Comparison of ENCODE assay signal across 17 cellular contexts in the genomic region with DNA sequence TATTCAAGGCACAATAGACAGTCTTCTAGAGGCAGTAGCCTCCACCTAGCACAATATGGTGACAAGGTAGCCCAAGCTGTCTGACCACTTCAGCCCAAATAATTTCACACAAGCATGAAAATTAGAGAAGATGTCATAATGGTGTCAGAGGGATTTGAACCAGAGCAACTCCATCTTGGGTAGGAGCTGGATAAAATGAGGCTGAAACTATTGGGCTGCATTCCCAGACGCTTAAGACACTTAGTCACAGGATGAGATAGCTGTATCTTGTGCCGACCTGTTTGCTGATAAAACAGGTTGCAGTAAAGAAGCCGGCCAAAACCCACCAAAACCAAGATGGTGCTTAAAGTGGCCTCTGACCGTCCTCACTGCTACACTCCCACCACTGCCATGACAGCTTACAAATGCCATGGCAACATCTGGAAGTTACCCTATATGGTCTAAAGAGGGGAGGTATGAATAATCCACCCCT.
DNase-seq lines count a peak whose midpoint lies in the region; FAIRE-seq and TF ChIP-seq lines count a peak whose summit lies in the region.
"Had no signal": no experiment of that assay in that cellular context is flagged by ENCODE, and none has a peak within 500 bp of the region (broad histone marks: within the 10 kb centered on the region; RNA-seq: fewer than 3 reads in every experiment).

No MANE protein-coding gene starts in this region.

- H4K20me1 ChIP-seq in mammary epithelial cell (ENCODE audit: insufficient read depth, low read length) (no peaks in the 10 kb centered on the region), keratinocyte (ENCODE audit: control insufficient read depth, extremely low read depth, insufficient read depth, low read length) (no peaks in the 10 kb centered on the region)

- POLR2A ChIA-PET in MCF 10A (lab: Yijun Ruan, JAX): no interaction called here

- H3K79me2 ChIP-seq in mammary epithelial cell (ENCODE audit: insufficient read depth, low read length): no peaks in the 10 kb centered on the region
- no peaks in the 10 kb centered on the region for H3K79me2 ChIP-seq in keratinocyte (ENCODE audit: control insufficient read depth, insufficient read depth, low read length)

- in situ Hi-C loops in mammary epithelial cell (cut with MboI; ENCODE audit: low sequenced_read_pairs in 2 of 2) (no loop called here), brain microvascular endothelial cell (cut with HindIII; ENCODE audit: low pct_ligation_motif_present, low sequenced_read_pairs) (no loop called here)

- H3K27ac Mint-ChIP-seq in MCF 10A (ENCODE audit: low read depth, unreplicated experiment): no peak overlapping the region

- H3K27ac ChIP-seq in mammary epithelial cell (ENCODE audit: insufficient read depth, low read depth, low read length): no peak overlapping the region
- H3K27ac ChIP-seq in brain microvascular endothelial cell: no peak overlapping the region
- peak overlapping the region; percentile 52 for H3K27ac ChIP-seq in keratinocyte (ENCODE audit: control insufficient read depth, insufficient read depth, low read length)
- H3K27ac ChIP-seq: 22Rv1, SK-N-MC had no signal

- H3K4me2 ChIP-seq in mammary epithelial cell (ENCODE audit: insufficient read depth, low read depth, low read length): no peak overlapping the region
- H3K4me2 ChIP-seq in keratinocyte (ENCODE audit: control insufficient read depth, extremely low read depth, insufficient read depth, low read depth, low read length): no peak overlapping the region

- BruUV-seq in mammary epithelial cell (replicated peaks; lab: Mats Ljungman, UMichigan) (no TSS peak), MCF 10A (replicated peaks; lab: Mats Ljungman, UMichigan) (no TSS peak)

- H3K4me3 Mint-ChIP-seq in MCF 10A (ENCODE audit: unreplicated experiment): no peak overlapping the region

- DNase-seq in mammary epithelial cell (peak; percentile 78), MCF 10A (ENCODE audit: unreplicated experiment) (no peak), brain microvascular endothelial cell (peak; percentile 11), keratinocyte (ENCODE audit: low read depth, low spot score) (no peak), NCI-H526 (lab: John Stamatoyannopoulos, UW) (no peak), activated T-cell treated with anti-CD3 and anti-CD28 coated beads for 4 hours (no peak), retina (no peak)
- DNase-seq in stimulated activated CD4-positive, alpha-beta T cell treated with anti-CD3 and anti-CD28 coated beads, Interleukin-4, amount 100 ng/mL, for 24 hours: no peak
- DNase-seq: C1 segment of cervical spinal cord; H7; IMR-90; NCI-H1436 treated with DMSO at 0.1 percent for 48 hours; NCI-H2081 treated with DMSO at 0.1 percent for 48 hours; NCI-H526 treated with DMSO at 0.1 percent for 48 hours; NK-92 treated with Interleukin-12 subunit alpha and Interleukin-12 subunit beta, amount 100 ng/mL, for 24 hours had no signal

- peaks cover 6% of the 10 kb centered on the region for H3K4me1 ChIP-seq in mammary epithelial cell (ENCODE audit: insufficient read depth, low read length)
- peaks cover 25% of the 10 kb centered on the region for H3K4me1 ChIP-seq in keratinocyte (ENCODE audit: control insufficient read depth, extremely low read depth, insufficient read depth, low read length)

- H3K9me3 ChIP-seq in mammary epithelial cell (replicated peaks; ENCODE audit: insufficient read depth, low read length) (peaks cover 2% of the 10 kb centered on the region), keratinocyte (ENCODE audit: control insufficient read depth, low read depth, low read length) (no peaks in the 10 kb centered on the region)

- H3K4me3 ChIP-seq in mammary epithelial cell (replicated peaks in 1 of 3; ENCODE audit: insufficient read depth in 1 of 3, low read depth in 2 of 3, low read length in 3 of 3): no peak overlapping the region
- H3K4me3 ChIP-seq in brain microvascular endothelial cell (ENCODE audit: low read depth, low read length): no peak overlapping the region
- H3K4me3 ChIP-seq in keratinocyte (ENCODE audit: control insufficient read depth in 2 of 3, extremely low read depth in 1 of 3, insufficient read depth in 2 of 3, low read depth in 1 of 3, low read length in 3 of 3): no peak overlapping the region
- H3K4me3 ChIP-seq: SK-N-MC had no signal

- dilution Hi-C loops in mammary epithelial cell (cut with HindIII; ENCODE audit: low sequenced_read_pairs): no loop called here
- dilution Hi-C loops in keratinocyte (cut with MboI; ENCODE audit: extremely low pct_ligation_motif_present, low sequenced_read_pairs): no loop called here

- TF ChIP-seq CTCF in mammary epithelial cell (conservative IDR thresholded peaks at IDR 0.05 in 1 of 2, IDR thresholded peaks at IDR 0.05 in 1 of 2; ENCODE audit: extremely low read depth in 1 of 2, insufficient read depth in 1 of 2, low read depth in 1 of 2, low read length in 2 of 2) (no peak), MCF 10A (IDR thresholded peaks at IDR 0.05; ENCODE audit: unreplicated experiment) (no peak), brain microvascular endothelial cell (IDR thresholded peaks at IDR 0.05; ENCODE audit: low read depth, low read length, missing control alignments) (no peak), keratinocyte (optimal IDR thresholded peaks at IDR 0.05 in 1 of 3, IDR thresholded peaks at IDR 0.05 in 1 of 3, conservative IDR thresholded peaks at IDR 0.05 in 1 of 3; ENCODE audit: extremely low read depth in 1 of 3, insufficient read depth in 2 of 3, low read length in 3 of 3) (no peak)

- H3K27me3 ChIP-seq in mammary epithelial cell (ENCODE audit: insufficient read depth, low read length) (no peaks in the 10 kb centered on the region), brain microvascular endothelial cell (replicated peaks) (no peaks in the 10 kb centered on the region), keratinocyte (ENCODE audit: control insufficient read depth, extremely low read depth, insufficient read depth, low read length) (no peaks in the 10 kb centered on the region)

- CTCF ChIA-PET in mammary epithelial cell (lab: Charles Lee; ENCODE audit: low non-redundant PET): no interaction called here
- CTCF ChIA-PET in MCF 10A (lab: Yijun Ruan, JAX): interaction anchor here (0.6 kb wide), 1 partner anchor 1263 kb away, joined by 3 read pairs; no protein-coding TSS in a partner anchor

- H3K9me3 Mint-ChIP-seq in MCF 10A (ENCODE audit: unreplicated experiment): peaks cover 7% of the 10 kb centered on the region

- intact Hi-C loops in mammary epithelial cell (cut with micrococcal nuclease): loop anchor here (10.0 kb wide), 1 partner anchor 194 kb away; a partner anchor contains a TSS
- intact Hi-C loops in MCF 10A (cut with micrococcal nuclease): no loop called here

- peaks cover 13% of the 10 kb centered on the region for H3K27me3 Mint-ChIP-seq in MCF 10A (ENCODE audit: insufficient read depth, unreplicated experiment)

- H2AFZ ChIP-seq in mammary epithelial cell (ENCODE audit: low read depth, low read length) (no peak overlapping the region), keratinocyte (ENCODE audit: control insufficient read depth, low read length) (peak overlapping the region; percentile 51)

- no peaks in the 10 kb centered on the region for H3K36me3 Mint-ChIP-seq in MCF 10A (ENCODE audit: insufficient read depth, unreplicated experiment)

- no peaks in the 10 kb centered on the region for H3K36me3 ChIP-seq in mammary epithelial cell (ENCODE audit: insufficient read depth, low read length)
- H3K36me3 ChIP-seq in brain microvascular endothelial cell (replicated peaks): no peaks in the 10 kb centered on the region
- H3K36me3 ChIP-seq in keratinocyte (ENCODE audit: control insufficient read depth in 2 of 2, extremely low read depth in 1 of 2, insufficient read depth in 2 of 2, low read length in 2 of 2): no peaks in the 10 kb centered on the region

- H3K9ac ChIP-seq in mammary epithelial cell (ENCODE audit: insufficient read depth, low read length) (no peak overlapping the region), keratinocyte (ENCODE audit: control insufficient read depth, extremely low read depth, insufficient read depth, low read length) (no peak overlapping the region)

- 35% methylated on average over 4 of the region's 4 CpGs for WGBS in mammary epithelial cell (ENCODE audit: low coverage, missing lambda C conversion rate)

- H3K4me1 Mint-ChIP-seq in MCF 10A (ENCODE audit: insufficient read depth, unreplicated experiment): peaks cover 16% of the 10 kb centered on the region

- H3K9me1 ChIP-seq in keratinocyte (ENCODE audit: control insufficient read depth, extremely low read depth, insufficient read depth, low read length): no peaks in the 10 kb centered on the region

- FAIRE-seq in keratinocyte (lab: Jason Lieb, UNC): no peak

Comparison
In these comparisons a context has a peak if more than half of its experiments do, and no peak if none do; other contexts are left out.
1. DNase-seq: peak in mammary epithelial cell (single experiment) and brain microvascular endothelial cell (single experiment); none in MCF 10A (single experiment), keratinocyte (single experiment), NCI-H526 (0 of 2), activated T-cell treated with anti-CD3 and anti-CD28 coated beads for 4 hours (single experiment), retina (single experiment) and stimulated activated CD4-positive, alpha-beta T cell treated with anti-CD3 and anti-CD28 coated beads, Interleukin-4, amount 100 ng/mL, for 24 hours (single experiment).